In genomic region chr17:45197555-45198334, GRCh38 we compare ENCODE assay signal across 1 cellular context.
TF ChIP-seq lines count a peak whose summit lies in the region.

No MANE protein-coding gene starts in this region.

TF ChIP-seq in K562, 482 proteins besides CTCF, POLR2A, EP300 and RAD21 (continued from another document and continues in another):
- TF ChIP-seq RREB1 (CRISPR knock-in tag; IDR thresholded peaks at IDR 0.05) (no peak), NR2C1 (IDR thresholded peaks at IDR 0.05) (0 out of 2 replicates have a peak, but pooled peaks have one; percentile 11), NR2C1 (tag; IDR thresholded peaks at IDR 0.05) (no peak), SMARCE1 (IDR thresholded peaks at IDR 0.05) (0 out of 2 replicates have a peak, but pooled peaks have one; percentile 22), SIN3A (IDR thresholded peaks at IDR 0.05; ENCODE audit: borderline replicate concordance in 2 of 2, control insufficient read depth in 1 of 2, low read depth in 2 of 2, low read length in 2 of 2) (no peak), KLF13 (tag; IDR thresholded peaks at IDR 0.05; ENCODE audit: borderline replicate concordance, low read depth) (no peak), DACH1 (IDR thresholded peaks at IDR 0.05; ENCODE audit: partially characterized antibody) (no peak), ZNF121 (CRISPR knock-in tag; conservative IDR thresholded peaks at IDR 0.05) (no peak), MGA (IDR thresholded peaks at IDR 0.05) (no peak), YBX1 (IDR thresholded peaks at IDR 0.05) (no peak), TCFL5 (CRISPR knock-in tag; conservative IDR thresholded peaks at IDR 0.05) (no peak), ZNF311 (CRISPR knock-in tag; IDR thresholded peaks at IDR 0.05) (no peak), TEAD2 (tag; IDR thresholded peaks at IDR 0.05) (no peak), TRIM25 (IDR thresholded peaks at IDR 0.05; ENCODE audit: borderline replicate concordance) (peak; percentile 49; the same call in 1 of the 2 replicates), PCBP2 (IDR thresholded peaks at IDR 0.05; ENCODE audit: low read depth, low read length, poor library complexity, severe bottlenecking) (no peak), ZBTB26 (CRISPR knock-in tag; IDR thresholded peaks at IDR 0.05) (no peak), RFX1 (IDR thresholded peaks at IDR 0.05) (no peak), FOXJ3 (CRISPR knock-in tag; IDR thresholded peaks at IDR 0.05) (no peak), TRIM24 (IDR thresholded peaks at IDR 0.05) (peak in 1 of 2 experiments; percentile 27; a peak in 1 of 4 replicates), MLLT1 (IDR thresholded peaks at IDR 0.05) (no peak; a peak in 1 of 4 replicates), ZNF165 (CRISPR knock-in tag; IDR thresholded peaks at IDR 0.05; ENCODE audit: borderline replicate concordance) (no peak), ZNF174 (CRISPR knock-in tag; IDR thresholded peaks at IDR 0.05) (no peak), XRCC5 (IDR thresholded peaks at IDR 0.05; ENCODE audit: low read depth, low read length) (peak; percentile 87), NFATC3 (IDR thresholded peaks at IDR 0.05) (no peak), ZNF589 (CRISPR knock-in tag; IDR thresholded peaks at IDR 0.05; ENCODE audit: low read depth) (no peak), ZNF316 (IDR thresholded peaks at IDR 0.05) (no peak), ARID1B (IDR thresholded peaks at IDR 0.05) (peak; percentile 19)
- TF ChIP-seq, protein P1, sequence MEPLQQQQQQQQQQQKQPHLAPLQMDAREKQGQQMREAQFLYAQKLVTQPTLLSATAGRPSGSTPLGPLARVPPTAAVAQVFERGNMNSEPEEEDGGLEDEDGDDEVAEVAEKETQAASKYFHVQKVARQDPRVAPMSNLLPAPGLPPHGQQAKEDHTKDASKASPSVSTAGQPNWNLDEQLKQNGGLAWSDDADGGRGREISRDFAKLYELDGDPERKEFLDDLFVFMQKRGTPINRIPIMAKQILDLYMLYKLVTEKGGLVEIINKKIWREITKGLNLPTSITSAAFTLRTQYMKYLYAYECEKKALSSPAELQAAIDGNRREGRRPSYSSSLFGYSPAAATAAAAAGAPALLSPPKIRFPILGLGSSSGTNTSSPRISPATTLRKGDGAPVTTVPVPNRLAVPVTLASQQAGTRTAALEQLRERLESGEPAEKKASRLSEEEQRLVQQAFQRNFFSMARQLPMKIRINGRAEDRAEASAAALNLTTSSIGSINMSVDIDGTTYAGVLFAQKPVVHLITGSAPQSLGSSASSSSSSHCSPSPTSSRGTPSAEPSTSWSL (CRISPR knock-in tag; IDR thresholded peaks at IDR 0.05; ENCODE audit: borderline replicate concordance) = no peak
- TF ChIP-seq, protein P2, sequence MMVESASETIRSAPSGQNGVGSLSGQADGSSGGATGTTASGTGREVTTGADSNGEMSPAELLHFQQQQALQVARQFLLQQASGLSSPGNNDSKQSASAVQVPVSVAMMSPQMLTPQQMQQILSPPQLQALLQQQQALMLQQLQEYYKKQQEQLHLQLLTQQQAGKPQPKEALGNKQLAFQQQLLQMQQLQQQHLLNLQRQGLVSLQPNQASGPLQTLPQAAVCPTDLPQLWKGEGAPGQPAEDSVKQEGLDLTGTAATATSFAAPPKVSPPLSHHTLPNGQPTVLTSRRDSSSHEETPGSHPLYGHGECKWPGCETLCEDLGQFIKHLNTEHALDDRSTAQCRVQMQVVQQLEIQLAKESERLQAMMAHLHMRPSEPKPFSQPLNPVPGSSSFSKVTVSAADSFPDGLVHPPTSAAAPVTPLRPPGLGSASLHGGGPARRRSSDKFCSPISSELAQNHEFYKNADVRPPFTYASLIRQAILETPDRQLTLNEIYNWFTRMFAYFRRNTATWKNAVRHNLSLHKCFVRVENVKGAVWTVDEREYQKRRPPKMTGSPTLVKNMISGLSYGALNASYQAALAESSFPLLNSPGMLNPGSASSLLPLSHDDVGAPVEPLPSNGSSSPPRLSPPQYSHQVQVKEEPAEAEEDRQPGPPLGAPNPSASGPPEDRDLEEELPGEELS (CRISPR knock-in tag; IDR thresholded peaks at IDR 0.05; ENCODE audit: borderline replicate concordance) = no peak
